In the genomic region with DNA sequence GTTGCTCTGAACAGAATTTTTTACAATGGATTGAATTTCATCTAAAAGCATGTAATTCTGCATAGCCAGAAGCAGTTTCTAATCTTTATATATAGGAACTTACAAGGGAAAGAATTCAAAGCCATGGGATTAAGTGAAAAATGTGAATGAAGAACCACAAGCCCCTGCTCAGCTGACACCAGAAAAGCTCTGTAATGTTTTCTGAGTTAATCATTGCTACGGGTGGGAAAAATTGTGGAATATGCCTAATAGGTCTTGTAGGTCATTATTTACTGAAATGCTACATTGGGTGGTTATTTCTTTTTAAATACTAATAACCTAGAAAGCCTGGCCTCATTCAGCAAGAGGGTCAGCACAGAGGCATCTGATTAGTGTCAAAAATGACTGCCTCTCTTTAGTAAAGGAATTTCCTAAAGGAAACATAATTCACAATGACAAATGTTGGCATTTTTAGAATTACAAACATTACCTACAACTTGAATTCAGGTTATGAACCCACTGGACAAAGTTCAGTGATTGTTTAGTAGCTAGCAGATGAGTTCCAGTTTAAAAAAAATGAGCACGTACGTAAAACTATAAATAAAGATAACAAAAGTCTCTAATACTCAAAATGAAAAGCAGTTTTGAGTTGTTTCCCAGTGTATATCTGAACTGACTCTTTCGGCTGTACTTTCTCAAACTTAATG, we compare ENCODE assay signal across 14 cellular contexts.
DNase-seq lines count a peak whose midpoint lies in the region; ATAC-seq, FAIRE-seq and TF ChIP-seq lines count a peak whose summit lies in the region.
"Had no signal": no experiment of that assay in that cellular context is flagged by ENCODE, and none has a peak within 500 bp of the region (broad histone marks: within the 10 kb centered on the region; RNA-seq: fewer than 3 reads in every experiment).

No MANE protein-coding gene starts in this region.

- FAIRE-seq in RCC 7860 (lab: Jason Lieb, UNC), result peak; percentile 11
- FAIRE-seq: urothelium cell line had no signal

- peaks cover 69% of the 10 kb centered on the region for H3K4me1 ChIP-seq in DND-41 (ENCODE audit: insufficient read depth, low read length)

- H3K27me3 ChIP-seq in DND-41 (ENCODE audit: insufficient read depth, low read length, poor library complexity), result no peaks in the 10 kb centered on the region

- ATAC-seq in DND-41 (ENCODE audit: insufficient read depth, low read depth), result no peak
- ATAC-seq in SK-N-SH treated with all-trans-retinoic acid at 6 μM for 48 hours, result no peak
- no peak for ATAC-seq in HG03565 (IDR thresholded peaks at IDR 0.05; ENCODE audit: unreplicated experiment)
- no peak for ATAC-seq in activated CD8-positive, alpha-beta T cell treated with anti-CD3 and anti-CD28 coated beads for 36 hours
- ATAC-seq: GM23338 had no signal

- no peaks in the 10 kb centered on the region for H3K36me3 ChIP-seq in DND-41 (ENCODE audit: insufficient read depth, low read length)

- H2AFZ ChIP-seq in DND-41 (ENCODE audit: low read depth, low read length), result no peak overlapping the region
- H2AFZ ChIP-seq: GM23338 had no signal

- H3K9me3 Mint-ChIP-seq in nephron, result peaks cover 10% of the 10 kb centered on the region
- no peaks in the 10 kb centered on the region for H3K9me3 Mint-ChIP-seq in activated CD8-positive, alpha-beta T cell treated with anti-CD3 and anti-CD28 coated beads for 36 hours
- H3K9me3 Mint-ChIP-seq: GM23338 had no signal

- H3K9ac ChIP-seq in DND-41 (ENCODE audit: low read depth, low read length), result no peak overlapping the region; the same call in 1 of the 2 replicates

- peak overlapping the region in 1 of 3 experiments; percentile 26 for H3K4me3 Mint-ChIP-seq in nephron
- H3K4me3 Mint-ChIP-seq in activated CD8-positive, alpha-beta T cell treated with anti-CD3 and anti-CD28 coated beads for 36 hours, result no peak overlapping the region
- H3K4me3 Mint-ChIP-seq: B cell, GM23338 had no signal

- POLR2A ChIA-PET in activated CD8-positive, alpha-beta T cell treated with anti-CD3 and anti-CD28 coated beads for 36 hours (lab: Charles Lee), result no interaction called here

- peaks cover 5% of the 10 kb centered on the region for H3K36me3 Mint-ChIP-seq in nephron (ENCODE audit: low read depth)
- no peaks in the 10 kb centered on the region for H3K36me3 Mint-ChIP-seq in activated CD8-positive, alpha-beta T cell treated with anti-CD3 and anti-CD28 coated beads for 36 hours (ENCODE audit: low read depth)

- TF ChIP-seq CTCF in DND-41 (IDR thresholded peaks at IDR 0.05; ENCODE audit: borderline replicate concordance, extremely low read depth, low read length, poor library complexity, severe bottlenecking) (no peak), nephron (IDR thresholded peaks at IDR 0.05; ENCODE audit: unreplicated experiment in 3 of 3) (no peak)
- TF ChIP-seq CTCF in activated CD8-positive, alpha-beta T cell treated with anti-CD3 and anti-CD28 coated beads for 36 hours (IDR thresholded peaks at IDR 0.05), result no peak

- no peak overlapping the region for H3K4me2 ChIP-seq in DND-41 (ENCODE audit: insufficient read depth, low read length)
- H3K4me2 ChIP-seq: GM23338 had no signal

- intact Hi-C loops in activated CD8-positive, alpha-beta T cell treated with anti-CD3 and anti-CD28 coated beads for 36 hours (cut with micrococcal nuclease), result no loop called here

- CTCF ChIA-PET in activated CD8-positive, alpha-beta T cell treated with anti-CD3 and anti-CD28 coated beads for 36 hours (lab: Charles Lee), result no interaction called here

- H3K4me1 Mint-ChIP-seq in nephron, result peaks cover 40% of the 10 kb centered on the region
- no peaks in the 10 kb centered on the region for H3K4me1 Mint-ChIP-seq in activated CD8-positive, alpha-beta T cell treated with anti-CD3 and anti-CD28 coated beads for 36 hours (ENCODE audit: low read depth)
- H3K4me1 Mint-ChIP-seq: B cell, GM23338 had no signal

- H3K9me3 ChIP-seq in DND-41 (ENCODE audit: insufficient read depth, low read length, severe bottlenecking), result no peaks in the 10 kb centered on the region

- no peaks in the 10 kb centered on the region for H3K27me3 Mint-ChIP-seq in nephron (ENCODE audit: low read depth)
- no peaks in the 10 kb centered on the region for H3K27me3 Mint-ChIP-seq in activated CD8-positive, alpha-beta T cell treated with anti-CD3 and anti-CD28 coated beads for 36 hours

- H3K27ac ChIP-seq in DND-41 (ENCODE audit: low read length), result peak overlapping the region; percentile 51; the same call in 1 of the 2 replicates

- peak overlapping the region; percentile 60 to 84 (median 82) for H3K27ac Mint-ChIP-seq in nephron
- no peak overlapping the region for H3K27ac Mint-ChIP-seq in activated CD8-positive, alpha-beta T cell treated with anti-CD3 and anti-CD28 coated beads for 36 hours
- H3K27ac Mint-ChIP-seq: B cell, GM23338 had no signal

- H4K20me1 ChIP-seq in DND-41 (ENCODE audit: insufficient read depth, low read length), result no peaks in the 10 kb centered on the region

- H3K79me2 ChIP-seq in DND-41 (ENCODE audit: insufficient read depth, low read length), result no peaks in the 10 kb centered on the region

- no peak for DNase-seq in DND-41
- DNase-seq in RCC 7860 (ENCODE audit: low spot score), result no peak
- DNase-seq in fibroblast of gingiva (ENCODE audit: low read depth), result peak; percentile 73
- DNase-seq in NCI-H2227 (lab: John Stamatoyannopoulos, UW; ENCODE audit: unreplicated experiment), result no peak
- DNase-seq in activated CD8-positive, alpha-beta T cell treated with anti-CD3 and anti-CD28 coated beads for 36 hours, result no peak
- DNase-seq: activated CD4-positive, alpha-beta T cell treated with anti-CD3 and anti-CD28 coated beads for 1 hour; mammary epithelial cell; NCI-H2171 treated with DMSO at 0.1 percent for 48 hours had no signal

- H3K4me3 ChIP-seq in DND-41 (ENCODE audit: low read depth in 1 of 2, low read length in 2 of 2), result no peak overlapping the region
- H3K4me3 ChIP-seq: GM23338 had no signal

TF ChIP-seq in SK-N-SH treated with all-trans-retinoic acid at 6 μM for 48 hours, 23 proteins besides CTCF, POLR2A, EP300 and RAD21:
- TF ChIP-seq ARNTL (CRISPR knock-in tag; IDR thresholded peaks at IDR 0.05; ENCODE audit: borderline replicate concordance, low read depth) (no peak), ZNF70 (CRISPR knock-in tag; IDR thresholded peaks at IDR 0.05) (no peak), ESRRG (CRISPR knock-in tag; IDR thresholded peaks at IDR 0.05) (no peak), ZNF565 (CRISPR knock-in tag; conservative IDR thresholded peaks at IDR 0.05; ENCODE audit: low read depth) (no peak), TOX (CRISPR knock-in tag; IDR thresholded peaks at IDR 0.05; ENCODE audit: borderline replicate concordance) (no peak), POU6F1 (CRISPR knock-in tag; IDR thresholded peaks at IDR 0.05; ENCODE audit: borderline replicate concordance, low read depth) (no peak)
- TF ChIP-seq, protein P1, sequence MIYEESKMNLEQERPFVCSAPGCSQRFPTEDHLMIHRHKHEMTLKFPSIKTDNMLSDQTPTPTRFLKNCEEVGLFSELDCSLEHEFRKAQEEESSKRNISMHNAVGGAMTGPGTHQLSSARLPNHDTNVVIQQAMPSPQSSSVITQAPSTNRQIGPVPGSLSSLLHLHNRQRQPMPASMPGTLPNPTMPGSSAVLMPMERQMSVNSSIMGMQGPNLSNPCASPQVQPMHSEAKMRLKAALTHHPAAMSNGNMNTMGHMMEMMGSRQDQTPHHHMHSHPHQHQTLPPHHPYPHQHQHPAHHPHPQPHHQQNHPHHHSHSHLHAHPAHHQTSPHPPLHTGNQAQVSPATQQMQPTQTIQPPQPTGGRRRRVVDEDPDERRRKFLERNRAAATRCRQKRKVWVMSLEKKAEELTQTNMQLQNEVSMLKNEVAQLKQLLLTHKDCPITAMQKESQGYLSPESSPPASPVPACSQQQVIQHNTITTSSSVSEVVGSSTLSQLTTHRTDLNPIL (CRISPR knock-in tag; IDR thresholded peaks at IDR 0.05; ENCODE audit: low read depth), result no peak
TF ChIP-seq in SK-N-SH treated with all-trans-retinoic acid at 6 μM for 48 hours: peak in this region for 0.
